In the genomic region with DNA sequence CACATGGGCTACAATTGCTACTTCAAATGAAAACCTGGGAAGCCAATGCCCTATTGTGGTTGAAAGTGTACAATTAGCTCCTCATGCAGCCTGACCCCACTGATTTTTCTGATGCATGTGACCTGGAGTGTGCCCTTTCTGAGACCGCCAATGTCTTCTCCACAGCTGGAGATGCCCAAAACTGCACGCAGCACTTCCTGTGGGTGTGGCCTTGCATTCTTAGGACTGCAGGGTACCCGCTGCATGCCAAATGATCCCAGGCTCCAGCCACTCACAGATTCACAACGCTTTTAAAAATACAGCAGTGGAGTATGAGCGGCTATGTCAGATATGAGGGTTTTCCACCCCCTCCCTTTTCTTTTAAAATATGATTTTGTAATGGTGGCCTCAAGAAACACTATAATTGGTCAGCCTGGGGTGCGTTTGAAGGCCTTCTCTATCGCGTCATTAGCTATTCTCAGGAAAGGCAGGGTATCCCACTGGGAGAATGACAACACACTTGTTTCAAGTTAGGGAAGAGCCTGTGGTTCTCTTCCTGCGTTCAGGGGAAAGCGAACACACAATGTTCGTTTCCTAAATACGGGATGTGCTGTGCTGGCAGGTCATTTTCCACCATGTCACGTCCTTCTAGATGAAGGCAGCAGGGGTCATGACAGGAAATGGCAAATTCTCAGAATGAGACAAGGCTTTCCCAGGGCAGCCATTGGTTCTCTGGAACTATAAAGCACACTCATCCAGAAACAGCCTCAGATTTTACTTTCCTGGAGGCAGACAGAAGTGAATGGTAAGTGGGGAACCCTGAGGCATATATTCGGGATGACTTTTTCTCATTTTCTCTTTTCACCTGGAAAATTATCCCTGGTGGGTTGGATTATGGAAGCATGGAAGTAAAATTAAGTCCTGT, we compare ENCODE assay signal across 1 cellular context.
TF ChIP-seq lines count a peak whose summit lies in the region.

A gene with protein sequence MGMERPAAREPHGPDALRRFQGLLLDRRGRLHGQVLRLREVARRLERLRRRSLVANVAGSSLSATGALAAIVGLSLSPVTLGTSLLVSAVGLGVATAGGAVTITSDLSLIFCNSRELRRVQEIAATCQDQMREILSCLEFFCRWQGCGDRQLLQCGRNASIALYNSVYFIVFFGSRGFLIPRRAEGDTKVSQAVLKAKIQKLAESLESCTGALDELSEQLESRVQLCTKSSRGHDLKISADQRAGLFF (plus strand): TSS at position 749 of the 904 bp plus-strand sequence. CDS start 33 bp downstream, at position 782.

TF ChIP-seq in HEK293, 187 proteins besides CTCF, POLR2A, EP300 and RAD21 (continued from another document and continues in another):
- no peak for TF ChIP-seq ZNF280D (tag by site-specific recombination; IDR thresholded peaks at IDR 0.05)
- no peak for TF ChIP-seq ZXDB (tag by site-specific recombination; IDR thresholded peaks at IDR 0.05)
- TF ChIP-seq ZNF645 (tag by site-specific recombination; IDR thresholded peaks at IDR 0.05): no peak
- TF ChIP-seq ZNF175 (tag by site-specific recombination; IDR thresholded peaks at IDR 0.05): no peak
- TF ChIP-seq KLF7 (tag by site-specific recombination; IDR thresholded peaks at IDR 0.05; ENCODE audit: borderline replicate concordance): no peak
- no peak for TF ChIP-seq KLF8 (tag by site-specific recombination; IDR thresholded peaks at IDR 0.05)
- no peak for TF ChIP-seq ZNF280C (tag by site-specific recombination; IDR thresholded peaks at IDR 0.05)
- TF ChIP-seq RBAK (tag by site-specific recombination; IDR thresholded peaks at IDR 0.05): no peak
- no peak for TF ChIP-seq ZBTB7A (tag by site-specific recombination; IDR thresholded peaks at IDR 0.05; ENCODE audit: low read depth)
- TF ChIP-seq ZNF23 (tag by site-specific recombination; IDR thresholded peaks at IDR 0.05; ENCODE audit: borderline replicate concordance): no peak
- no peak for TF ChIP-seq ZNF747 (tag by site-specific recombination; IDR thresholded peaks at IDR 0.05)
- no peak for TF ChIP-seq ZNF704 (tag by site-specific recombination; IDR thresholded peaks at IDR 0.05)
- TF ChIP-seq ZNF580 (tag by site-specific recombination; IDR thresholded peaks at IDR 0.05): no peak
- no peak for TF ChIP-seq SCRT1 (tag by site-specific recombination; IDR thresholded peaks at IDR 0.05; ENCODE audit: borderline replicate concordance)
- no peak for TF ChIP-seq ZNF302 (tag by site-specific recombination; IDR thresholded peaks at IDR 0.05; ENCODE audit: low read depth)
- TF ChIP-seq ZNF211 (tag by site-specific recombination; IDR thresholded peaks at IDR 0.05; ENCODE audit: low read depth): no peak
- no peak for TF ChIP-seq ZNF837 (tag by site-specific recombination; IDR thresholded peaks at IDR 0.05)
- TF ChIP-seq GLIS1 (tag by site-specific recombination; IDR thresholded peaks at IDR 0.05): no peak
- no peak for TF ChIP-seq ZSCAN16 (tag by site-specific recombination; IDR thresholded peaks at IDR 0.05)
- TF ChIP-seq ZNF404 (tag by site-specific recombination; IDR thresholded peaks at IDR 0.05): no peak
- no peak for TF ChIP-seq ZNF785 (tag by site-specific recombination; IDR thresholded peaks at IDR 0.05)
- TF ChIP-seq ZNF433 (tag by site-specific recombination; IDR thresholded peaks at IDR 0.05; ENCODE audit: low read depth): no peak
- TF ChIP-seq GFI1B (tag by site-specific recombination; IDR thresholded peaks at IDR 0.05): no peak
- no peak for TF ChIP-seq ZNF157 (tag by site-specific recombination; IDR thresholded peaks at IDR 0.05)
- no peak for TF ChIP-seq ZNF621 (tag by site-specific recombination; IDR thresholded peaks at IDR 0.05)
- no peak for TF ChIP-seq ZNF133 (tag by site-specific recombination; IDR thresholded peaks at IDR 0.05)
- 0 out of 2 replicates have a peak, but pooled peaks have one; percentile 38 for TF ChIP-seq ZNF561 (tag by site-specific recombination; IDR thresholded peaks at IDR 0.05; ENCODE audit: borderline replicate concordance)
- no peak for TF ChIP-seq SP3 (tag by site-specific recombination; IDR thresholded peaks at IDR 0.05)
- TF ChIP-seq ZNF76 (tag by site-specific recombination; IDR thresholded peaks at IDR 0.05; ENCODE audit: borderline replicate concordance, low read depth): no peak
- TF ChIP-seq, protein P1, sequence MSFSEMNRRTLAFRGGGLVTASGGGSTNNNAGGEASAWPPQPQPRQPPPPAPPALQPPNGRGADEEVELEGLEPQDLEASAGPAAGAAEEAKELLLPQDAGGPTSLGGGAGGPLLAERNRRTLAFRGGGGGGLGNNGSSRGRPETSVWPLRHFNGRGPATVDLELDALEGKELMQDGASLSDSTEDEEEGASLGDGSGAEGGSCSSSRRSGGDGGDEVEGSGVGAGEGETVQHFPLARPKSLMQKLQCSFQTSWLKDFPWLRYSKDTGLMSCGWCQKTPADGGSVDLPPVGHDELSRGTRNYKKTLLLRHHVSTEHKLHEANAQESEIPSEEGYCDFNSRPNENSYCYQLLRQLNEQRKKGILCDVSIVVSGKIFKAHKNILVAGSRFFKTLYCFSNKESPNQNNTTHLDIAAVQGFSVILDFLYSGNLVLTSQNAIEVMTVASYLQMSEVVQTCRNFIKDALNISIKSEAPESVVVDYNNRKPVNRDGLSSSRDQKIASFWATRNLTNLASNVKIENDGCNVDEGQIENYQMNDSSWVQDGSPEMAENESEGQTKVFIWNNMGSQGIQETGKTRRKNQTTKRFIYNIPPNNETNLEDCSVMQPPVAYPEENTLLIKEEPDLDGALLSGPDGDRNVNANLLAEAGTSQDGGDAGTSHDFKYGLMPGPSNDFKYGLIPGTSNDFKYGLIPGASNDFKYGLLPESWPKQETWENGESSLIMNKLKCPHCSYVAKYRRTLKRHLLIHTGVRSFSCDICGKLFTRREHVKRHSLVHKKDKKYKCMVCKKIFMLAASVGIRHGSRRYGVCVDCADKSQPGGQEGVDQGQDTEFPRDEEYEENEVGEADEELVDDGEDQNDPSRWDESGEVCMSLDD (tag by site-specific recombination; IDR thresholded peaks at IDR 0.05): no peak
- TF ChIP-seq, protein P2, sequence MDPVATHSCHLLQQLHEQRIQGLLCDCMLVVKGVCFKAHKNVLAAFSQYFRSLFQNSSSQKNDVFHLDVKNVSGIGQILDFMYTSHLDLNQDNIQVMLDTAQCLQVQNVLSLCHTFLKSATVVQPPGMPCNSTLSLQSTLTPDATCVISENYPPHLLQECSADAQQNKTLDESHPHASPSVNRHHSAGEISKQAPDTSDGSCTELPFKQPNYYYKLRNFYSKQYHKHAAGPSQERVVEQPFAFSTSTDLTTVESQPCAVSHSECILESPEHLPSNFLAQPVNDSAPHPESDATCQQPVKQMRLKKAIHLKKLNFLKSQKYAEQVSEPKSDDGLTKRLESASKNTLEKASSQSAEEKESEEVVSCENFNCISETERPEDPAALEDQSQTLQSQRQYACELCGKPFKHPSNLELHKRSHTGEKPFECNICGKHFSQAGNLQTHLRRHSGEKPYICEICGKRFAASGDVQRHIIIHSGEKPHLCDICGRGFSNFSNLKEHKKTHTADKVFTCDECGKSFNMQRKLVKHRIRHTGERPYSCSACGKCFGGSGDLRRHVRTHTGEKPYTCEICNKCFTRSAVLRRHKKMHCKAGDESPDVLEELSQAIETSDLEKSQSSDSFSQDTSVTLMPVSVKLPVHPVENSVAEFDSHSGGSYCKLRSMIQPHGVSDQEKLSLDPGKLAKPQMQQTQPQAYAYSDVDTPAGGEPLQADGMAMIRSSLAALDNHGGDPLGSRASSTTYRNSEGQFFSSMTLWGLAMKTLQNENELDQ (tag by site-specific recombination; IDR thresholded peaks at IDR 0.05; ENCODE audit: low read depth): no peak
- TF ChIP-seq ELK4 (IDR thresholded peaks at IDR 0.05; ENCODE audit: borderline replicate concordance, low read depth, low read length): no peak
- no peak for TF ChIP-seq ZNF16 (tag by site-specific recombination; IDR thresholded peaks at IDR 0.05; ENCODE audit: low read depth)
- no peak for TF ChIP-seq ZNF624 (tag by site-specific recombination; IDR thresholded peaks at IDR 0.05)
- no peak for TF ChIP-seq ZFP41 (tag by site-specific recombination; IDR thresholded peaks at IDR 0.05; ENCODE audit: borderline replicate concordance)
- peak; percentile 80 for TF ChIP-seq ZNF600 (tag by site-specific recombination; IDR thresholded peaks at IDR 0.05)
- TF ChIP-seq YY1 (tag by site-specific recombination; IDR thresholded peaks at IDR 0.05): no peak; the same call in 1 of the 2 replicates
- no peak for TF ChIP-seq ZNF521 (tag by site-specific recombination; IDR thresholded peaks at IDR 0.05)
- TF ChIP-seq ZNF707 (tag by site-specific recombination; IDR thresholded peaks at IDR 0.05): no peak
- no peak for TF ChIP-seq ZNF792 (tag by site-specific recombination; IDR thresholded peaks at IDR 0.05)
- no peak for TF ChIP-seq BCL11A (tag by site-specific recombination; IDR thresholded peaks at IDR 0.05; ENCODE audit: low read depth)
